Comparison of ENCODE assay signal across 12 cellular contexts in genomic region chr11:62558669-62559068, GRCh38. TPM values are rescaled to one million over a fixed set of nuclear protein-coding genes. Genes with fewer than 3 reads are reported as not detected.
DNase-seq lines count a peak whose midpoint lies in the region; ATAC-seq and TF ChIP-seq lines count a peak whose summit lies in the region.
"Had no signal": no experiment of that assay in that cellular context is flagged by ENCODE, and none has a peak within 500 bp of the region (broad histone marks: within the 10 kb centered on the region; RNA-seq: fewer than 3 reads in every experiment).

No MANE protein-coding gene starts in this region.

- H3K27me3 ChIP-seq in lower lobe of right lung (ENCODE audit: low read depth): no peaks in the 10 kb centered on the region
- H3K27me3 ChIP-seq in upper lobe of right lung: no peaks in the 10 kb centered on the region
- H3K27me3 ChIP-seq: dorsolateral prefrontal cortex had no signal

- H3K4me3 ChIP-seq in lower lobe of right lung (no peak overlapping the region), upper lobe of right lung (no peak overlapping the region)
- H3K4me3 ChIP-seq: dorsolateral prefrontal cortex had no signal

- H3K36me3 ChIP-seq in lower lobe of right lung: peaks cover 45% of the 10 kb centered on the region
- H3K36me3 ChIP-seq in upper lobe of right lung: peaks cover 49% of the 10 kb centered on the region

- intact Hi-C loops in left ventricle myocardium superior (cut with micrococcal nuclease) (no loop called here), Right ventricle myocardium superior (cut with DNase I) (loop anchor here (5.0 kb wide), 1 partner anchor 136 kb away; no protein-coding TSS in a partner anchor), lower lobe of right lung (cut with DNase I) (no loop called here), upper lobe of right lung (cut with DNase I) (no loop called here)

- H3K4me1 ChIP-seq in lower lobe of right lung: peaks cover 65% of the 10 kb centered on the region
- peaks cover 67% of the 10 kb centered on the region for H3K4me1 ChIP-seq in upper lobe of right lung

- peak overlapping the region; percentile 97 to 99 for H3K27ac Mint-ChIP-seq in T-cell

- peaks cover 19% of the 10 kb centered on the region for H3K36me3 Mint-ChIP-seq in T-cell

- H3K27ac ChIP-seq in lower lobe of right lung (peak overlapping the region; percentile 93), upper lobe of right lung (peak overlapping the region; percentile 17)

- TF ChIP-seq CTCF in lower lobe of right lung (IDR thresholded peaks at IDR 0.05) (no peak), upper lobe of right lung (IDR thresholded peaks at IDR 0.05) (no peak)

- POLR2A ChIA-PET in T-cell (lab: Charles Lee): interaction anchor here in 1 of 2 donors (0.6 to 6.5 kb wide), 7 partner anchors 14 to 133 kb away, joined by 3 to 98 read pairs (median 5); partner anchors contain the start of genes AHNAK and EEF1G

- CTCF ChIA-PET in T-cell (lab: Charles Lee): interaction anchor here (0.7 to 5.2 kb wide), 10 partner anchors 9 to 166 kb away, joined by 3 to 63 read pairs (median 6); partner anchors contain the start of genes EEF1G (in 1 of the 2) and TUT1 (in 1 of the 2)

- no peaks in the 10 kb centered on the region for H3K9me3 ChIP-seq in lower lobe of right lung
- no peaks in the 10 kb centered on the region for H3K9me3 ChIP-seq in upper lobe of right lung

- DNase-seq in left ventricle myocardium superior: peak; percentile 30
- DNase-seq in Right ventricle myocardium superior: no peak
- no peak for DNase-seq in T-cell
- DNase-seq in lower lobe of right lung: no peak
- DNase-seq in upper lobe of right lung: no peak
- DNase-seq in kidney glomerular epithelial cell (lab: John Stamatoyannopoulos, UW): no peak
- DNase-seq in SW480 (ENCODE audit: low spot score): no peak
- DNase-seq: dorsolateral prefrontal cortex had no signal

- peaks cover 70 to 78% (median 74%) of the 10 kb centered on the region in 3 donors for H3K4me1 Mint-ChIP-seq in T-cell

- H3K4me3 Mint-ChIP-seq in T-cell: peak overlapping the region in 1 of 3 donors; percentile 82
- H3K4me3 Mint-ChIP-seq: CD14-positive monocyte had no signal

- no peaks in the 10 kb centered on the region for H3K27me3 Mint-ChIP-seq in T-cell

- no peaks in the 10 kb centered on the region for H3K9me3 Mint-ChIP-seq in T-cell
- H3K9me3 Mint-ChIP-seq: CD14-positive monocyte had no signal

- ATAC-seq in left ventricle myocardium superior (no peak), Right ventricle myocardium superior (ENCODE audit: poor library complexity) (no peak), T-cell (replicated peaks in 1 of 4) (no peak), lower lobe of right lung (no peak), upper lobe of right lung (no peak), GM19395 (IDR thresholded peaks at IDR 0.05; ENCODE audit: unreplicated experiment) (no peak)
- ATAC-seq: left colon, SK-N-SH treated with all-trans-retinoic acid at 6 μM for 48 hours had no signal

RNA-seq across cellular contexts. Expression of gene AHNAK, which starts 12.1 kb away (rescaled TPM):
- total RNA-seq in left ventricle myocardium superior: 354 TPM
- total RNA-seq in Right ventricle myocardium superior: 318 TPM
- 100 to 1,000 TPM; 267 to 636 (median 395) TPM for total RNA-seq in T-cell
- 809 TPM for total RNA-seq in lower lobe of right lung
- total RNA-seq in upper lobe of right lung: 819 TPM

RNA-seq across cellular contexts. Expression of gene EEF1G, which starts 15.0 kb away (rescaled TPM):
- total RNA-seq in left ventricle myocardium superior (804 TPM), Right ventricle myocardium superior (794 TPM), T-cell (1,000 to 10,000 TPM; 1,908 to 2,187 (median 2,119) TPM), lower lobe of right lung (899 TPM), upper lobe of right lung (847 TPM)

RNA-seq across cellular contexts. Expression of gene TUT1, which starts 32.7 kb away (rescaled TPM):
- total RNA-seq in left ventricle myocardium superior (12.3 TPM), Right ventricle myocardium superior (14.7 TPM), T-cell (10 to 100 TPM; 35.2 to 56.0 (median 42.9) TPM), lower lobe of right lung (15.8 TPM), upper lobe of right lung (17.6 TPM)

RNA-seq across cellular contexts. Expression of gene MTA2, which starts 43.0 kb away (rescaled TPM):
- total RNA-seq in left ventricle myocardium superior: 33.1 TPM
- 28.2 TPM for total RNA-seq in Right ventricle myocardium superior
- 100 to 1,000 TPM; 151 to 185 (median 184) TPM for total RNA-seq in T-cell
- total RNA-seq in lower lobe of right lung: 68.4 TPM
- total RNA-seq in upper lobe of right lung: 75.0 TPM

RNA-seq across cellular contexts. Expression of gene EML3, which starts 53.9 kb away (rescaled TPM):
- total RNA-seq in left ventricle myocardium superior: 12.9 TPM
- total RNA-seq in Right ventricle myocardium superior: 13.1 TPM
- 100 to 1,000 TPM; 160 to 372 (median 328) TPM for total RNA-seq in T-cell
- total RNA-seq in lower lobe of right lung: 69.3 TPM
- 91.1 TPM for total RNA-seq in upper lobe of right lung
